ENCODE assay signal across 8 cellular contexts in genomic region chr1:235504494-235505222, GRCh38. TPM values are rescaled to one million over a fixed set of nuclear protein-coding genes. Genes with fewer than 3 reads are reported as not detected.
DNase-seq lines count a peak whose midpoint lies in the region; FAIRE-seq and TF ChIP-seq lines count a peak whose summit lies in the region.

No MANE protein-coding gene starts in this region.

- no peaks in the 10 kb centered on the region; the same call in 1 of the 2 replicates for H3K4me1 ChIP-seq in H9 (ENCODE audit: insufficient read depth, low read length)
- peaks cover 6% of the 10 kb centered on the region for H3K4me1 ChIP-seq in neural progenitor cell

- peak overlapping the region; percentile 97 to 99 (median 99) for H3K27ac Mint-ChIP-seq in H9
- H3K27ac Mint-ChIP-seq in neural progenitor cell = peak overlapping the region; percentile 96

- no peaks in the 10 kb centered on the region for H4K20me1 ChIP-seq in H9 (ENCODE audit: control insufficient read depth, insufficient read depth, insufficient read length)
- H4K20me1 ChIP-seq in neural progenitor cell (ENCODE audit: low read depth) = peaks cover 27% of the 10 kb centered on the region

- peak overlapping the region; percentile 15 for H3K4ac ChIP-seq in H9 (ENCODE audit: low read depth, low read length)

- peak overlapping the region; percentile 93 for H3K14ac ChIP-seq in H9 (ENCODE audit: insufficient read depth, low read length)

- peak overlapping the region; percentile 89 for H3K18ac ChIP-seq in H9 (ENCODE audit: insufficient read length, low read depth, low read length)

- H4K8ac ChIP-seq in H9 (replicated peaks; ENCODE audit: insufficient read length, low read depth, low read length) = no peak overlapping the region

- H3K4me1 Mint-ChIP-seq in H9 = peaks cover 14 to 19% of the 10 kb centered on the region in 2 experiments
- peaks cover 6% of the 10 kb centered on the region for H3K4me1 Mint-ChIP-seq in neural progenitor cell

- H3K4me3 ChIP-seq in foreskin fibroblast (ENCODE audit: low read depth in 1 of 2, low read length in 2 of 2) (peak overlapping the region; percentile 75 to 89), neural progenitor cell (peak overlapping the region; percentile 90)

- H3K36me3 ChIP-seq in neural progenitor cell = no peaks in the 10 kb centered on the region

- peaks cover 5% of the 10 kb centered on the region for H3K23me2 ChIP-seq in H9 (ENCODE audit: insufficient read length, low read depth, low read length, poor library complexity, severe bottlenecking)

- H3K9me3 Mint-ChIP-seq in H9 (no peaks in the 10 kb centered on the region), neural progenitor cell (no peaks in the 10 kb centered on the region)

- H3K79me2 ChIP-seq in H9 (ENCODE audit: insufficient read depth, low read length) = peaks cover 7% of the 10 kb centered on the region; the same call in 1 of the 2 replicates
- peaks cover 41% of the 10 kb centered on the region for H3K79me2 ChIP-seq in neural progenitor cell (ENCODE audit: low read depth)

- H3K9ac ChIP-seq in H9 (ENCODE audit: extremely low read depth, insufficient read length, low read length) (peak overlapping the region; percentile 86), neural progenitor cell (peak overlapping the region; percentile 72)

- no peak overlapping the region for H2BK5ac ChIP-seq in H9 (ENCODE audit: insufficient read length, low read length)

- H3K27me3 ChIP-seq in H9 (ENCODE audit: insufficient read depth, low read length) = no peaks in the 10 kb centered on the region
- no peaks in the 10 kb centered on the region for H3K27me3 ChIP-seq in neural progenitor cell

- H3K27me3 Mint-ChIP-seq in H9 (ENCODE audit: low read depth) (no peaks in the 10 kb centered on the region), neural progenitor cell (ENCODE audit: insufficient read depth, low read depth) (peaks cover 4% of the 10 kb centered on the region)

- no peak overlapping the region for H3T11ph ChIP-seq in H9 (ENCODE audit: low read length)

- H3K4me2 ChIP-seq in H9 (ENCODE audit: insufficient read depth, insufficient read length, low read length) (peak overlapping the region; percentile 52), neural progenitor cell (peak overlapping the region; percentile 77)

- WGBS in H9 (ENCODE audit: extremely low coverage, insufficient read length, low lambda C conversion rate) = no CpG with 5 or more reads among the region's 61 CpGs

- no peak overlapping the region for H2BK12ac ChIP-seq in H9 (ENCODE audit: insufficient read length, low read depth, low read length)

- FAIRE-seq in G401.6 (lab: Jason Lieb, UNC) = peak; percentile 94

- H4K5ac ChIP-seq in H9 (ENCODE audit: insufficient read length, low read depth, low read length) = peak overlapping the region; percentile 4

- H2BK120ac ChIP-seq in H9 (ENCODE audit: low read depth, low read length, poor library complexity, severe bottlenecking) = peak overlapping the region; percentile 39

- peak overlapping the region; percentile 62 for H3K27ac ChIP-seq in H9 (ENCODE audit: insufficient read length, low read depth, low read length)
- peak overlapping the region; percentile 84 for H3K27ac ChIP-seq in neural progenitor cell

- DNase-seq in H9 (peak; percentile 99), M059J (ENCODE audit: low read depth) (peak; percentile 98), SHP77 (lab: John Stamatoyannopoulos, UW) (peak; percentile 97 to 99), activated gamma-delta T cell treated with Interleukin-2 at 50 U/mL for 16 hours (peak; percentile 97), foreskin fibroblast (peak; percentile 99 to 100), neural progenitor cell (ENCODE audit: low spot score) (peak; percentile 100), stromal cell of bone marrow (ENCODE audit: low read depth) (peak; percentile 96)

- H3K36me3 Mint-ChIP-seq in H9 (ENCODE audit: insufficient read depth in 1 of 3, low read depth in 3 of 3) (peaks cover 0 to 2% (median 0%) of the 10 kb centered on the region in 3 experiments; a peak in 2 of 7 replicates), neural progenitor cell (peaks cover 2% of the 10 kb centered on the region)

- no peak overlapping the region for H2BK20ac ChIP-seq in H9 (ENCODE audit: low read depth, low read length, poor library complexity, severe bottlenecking)

- H3K56ac ChIP-seq in H9 (ENCODE audit: insufficient read length, low read depth, low read length) = no peak overlapping the region

- no peak overlapping the region for H2AK5ac ChIP-seq in H9 (ENCODE audit: insufficient read length, low read length)

- H2AFZ ChIP-seq in H9 (ENCODE audit: low read length) = no peak overlapping the region
- H2AFZ ChIP-seq in neural progenitor cell (replicated peaks) = peak overlapping the region; percentile 83

- H2BK15ac ChIP-seq in H9 (ENCODE audit: low read depth, low read length) = no peak overlapping the region

- no peaks in the 10 kb centered on the region for H3K9me3 ChIP-seq in H9 (ENCODE audit: control insufficient read depth, low read depth, low read length)
- no peaks in the 10 kb centered on the region for H3K9me3 ChIP-seq in neural progenitor cell (ENCODE audit: low read depth)

- peaks cover 36% of the 10 kb centered on the region for H3F3A ChIP-seq in neural progenitor cell (ENCODE audit: low read depth)

- H3K4me3 Mint-ChIP-seq in H9 = peak overlapping the region; percentile 87 to 96
- H3K4me3 Mint-ChIP-seq in neural progenitor cell = peak overlapping the region; percentile 97

- no peak overlapping the region for H4K91ac ChIP-seq in H9 (ENCODE audit: insufficient read length, low read depth, low read length)

- H3K23ac ChIP-seq in H9 (ENCODE audit: insufficient read length, low read depth, low read length) = no peak overlapping the region

- peaks cover 4% of the 10 kb centered on the region for H3K79me1 ChIP-seq in H9 (ENCODE audit: insufficient read depth, low read depth, low read length, poor library complexity, severe bottlenecking)

- TF ChIP-seq CTCF in H9 (conservative IDR thresholded peaks at IDR 0.05) = peak; percentile 85
- peak; percentile 76 for TF ChIP-seq CTCF in foreskin fibroblast (IDR thresholded peaks at IDR 0.05; ENCODE audit: low read depth, low read length)
- TF ChIP-seq CTCF in neural progenitor cell (IDR thresholded peaks at IDR 0.05) = peak; percentile 79

RNA-seq across cellular contexts. Expression of gene B3GALNT2, which starts 0.4 kb away (rescaled TPM):
- total RNA-seq in H9 (2021) (27.8 and 30.9 TPM in 2 replicates), neural progenitor cell (ENCODE audit: low replicate concordance) (42.7 and 43.0 TPM in 2 replicates)
- 24.5 and 31.3 TPM in 2 replicates for total RNA-seq in M059J (2014; rRNA removed; shearing (Covaris generic))

Comparison
In these comparisons a context has a peak if more than half of its experiments do, and no peak if none do; other contexts are left out.
1. Peak in every context shown above with its lines: DNase-seq, H3K4me3 ChIP-seq and H3K27ac ChIP-seq.